In the genomic region with DNA sequence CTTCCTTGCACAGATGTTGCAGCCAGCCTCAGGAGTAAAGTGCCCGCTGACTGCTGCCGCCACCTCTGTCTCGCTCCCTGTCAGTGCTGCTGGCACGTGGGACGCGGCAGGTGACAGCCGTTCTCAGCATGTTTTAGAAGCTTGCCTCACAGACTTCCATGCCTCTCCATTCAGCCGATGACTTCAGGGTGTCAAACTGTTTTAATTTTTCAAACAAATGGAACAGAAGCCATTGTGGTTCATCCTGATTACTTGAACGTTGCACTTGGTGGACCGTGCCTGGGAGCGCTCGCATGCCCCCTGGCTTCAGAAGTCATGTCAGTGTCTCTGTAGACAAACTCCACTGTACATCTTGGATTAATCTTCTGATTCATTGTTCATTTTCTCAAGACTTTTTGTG, we compare ENCODE assay signal across 27 cellular contexts.
DNase-seq lines count a peak whose midpoint lies in the region; ATAC-seq and TF ChIP-seq lines count a peak whose summit lies in the region.
"Had no signal": no experiment of that assay in that cellular context is flagged by ENCODE, and none has a peak within 500 bp of the region (broad histone marks: within the 10 kb centered on the region; RNA-seq: fewer than 3 reads in every experiment).

No MANE protein-coding gene starts in this region.

- H3K4me1 ChIP-seq in SK-N-SH (ENCODE audit: control insufficient read depth in 1 of 2, insufficient read depth in 2 of 2, low read depth in 1 of 2, low read length in 1 of 2), result peaks cover 0 to 8% of the 10 kb centered on the region in 2 experiments; a peak in 3 of 4 replicates
- peaks cover 0 to 6% (median 3%) of the 10 kb centered on the region in 4 donors for H3K4me1 ChIP-seq in tibial artery

- H3F3A ChIP-seq in SK-N-SH (replicated peaks; ENCODE audit: insufficient read depth), result peaks cover 6% of the 10 kb centered on the region

- no peak for DNase-seq in SK-N-SH
- peak; percentile 44 for DNase-seq in globus pallidus (ENCODE audit: low spot score)
- peak; percentile 65 for DNase-seq in superior temporal gyrus (ENCODE audit: extremely low spot score)
- DNase-seq in tibial artery, result no peak
- DNase-seq: activated CD4-positive, alpha-beta T cell treated with anti-CD3 and anti-CD28 coated beads for 48 hours; activated gamma-delta T cell treated with Interleukin-2 at 50 U/mL for 16 hours; activated T-cell treated with anti-CD3 and anti-CD28 coated beads, Interleukin-2, amount 50 U/mL, for 24 hours; CD4-positive, alpha-beta memory T cell; GM23248; left colon; mesenchymal stem cell; MV-4-11; NCI-H1436 treated with DMSO at 0.1 percent for 48 hours; NCI-H2107; NCI-H446; NCI-H774; OCI-M1; small intestine; stomach had no signal

- H3K9me3 ChIP-seq in SK-N-SH (no peaks in the 10 kb centered on the region), tibial artery (no peaks in the 10 kb centered on the region)
- H3K9me3 ChIP-seq: stomach had no signal

- H3K4me2 ChIP-seq in SK-N-SH, result no peak overlapping the region

- no peak for ATAC-seq in SK-N-SH treated with all-trans-retinoic acid at 6 μM for 48 hours
- no peak for ATAC-seq in HG02610 (IDR thresholded peaks at IDR 0.05; ENCODE audit: unreplicated experiment)
- ATAC-seq in GM18511 (IDR thresholded peaks at IDR 0.05; ENCODE audit: unreplicated experiment), result no peak
- ATAC-seq: left colon had no signal

- CTCF ChIA-PET in SK-N-SH (lab: Yijun Ruan, JAX), result interaction anchor here (0.9 to 2.0 kb wide), 6 partner anchors 41 to 554 kb away, joined by 3 to 9 read pairs (median 4); no protein-coding TSS in a partner anchor

- peaks cover 65 to 91% of the 10 kb centered on the region in 2 experiments for H3K36me3 ChIP-seq in SK-N-SH (replicated peaks in 1 of 2; ENCODE audit: control insufficient read depth in 1 of 2, insufficient read depth in 2 of 2, low read length in 1 of 2)
- H3K36me3 ChIP-seq in tibial artery, result peaks cover 47 to 93% (median 80%) of the 10 kb centered on the region in 3 donors

- TF ChIP-seq RAD21 in SK-N-SH (IDR thresholded peaks at IDR 0.05; ENCODE audit: low read length), result no peak; the same call in 1 of the 2 replicates

- no peaks in the 10 kb centered on the region for H4K20me1 ChIP-seq in SK-N-SH (ENCODE audit: insufficient read depth)

- no peaks in the 10 kb centered on the region for H3K9me2 ChIP-seq in SK-N-SH

- TF ChIP-seq CTCF in SK-N-SH (IDR thresholded peaks at IDR 0.05) (no peak), tibial artery (IDR thresholded peaks at IDR 0.05) (no peak)

- H3K27ac ChIP-seq in SK-N-SH (ENCODE audit: low read depth in 2 of 2, low read length in 1 of 2), result no peak overlapping the region
- H3K27ac ChIP-seq in angular gyrus (ENCODE audit: low read depth, low read length), result peak overlapping the region; percentile 14
- H3K27ac ChIP-seq in tibial artery, result no peak overlapping the region
- H3K27ac ChIP-seq: 22Rv1, epithelial cell of prostate, GM23248, HL-60, SK-N-MC, stomach had no signal

- TF ChIP-seq EP300 in SK-N-SH (IDR thresholded peaks at IDR 0.05; ENCODE audit: borderline replicate concordance in 1 of 2, low read depth in 1 of 2, low read length in 1 of 2), result no peak

- no peaks in the 10 kb centered on the region for H3K79me2 ChIP-seq in SK-N-SH (ENCODE audit: insufficient read depth)

- H3K9ac ChIP-seq in SK-N-SH, result no peak overlapping the region
- H3K9ac ChIP-seq: GM23248 had no signal

- H3K27me3 ChIP-seq in SK-N-SH (ENCODE audit: insufficient read depth) (no peaks in the 10 kb centered on the region), tibial artery (no peaks in the 10 kb centered on the region)
- H3K27me3 ChIP-seq: stomach had no signal

- no peak overlapping the region for H3K4me3 ChIP-seq in SK-N-SH (ENCODE audit: low read depth in 2 of 2, low read length in 1 of 2)
- no peak overlapping the region for H3K4me3 ChIP-seq in tibial artery
- H3K4me3 ChIP-seq: GM23248, SK-N-MC, stomach had no signal

- intact Hi-C loops in tibial artery (cut with DNase I; ENCODE audit: low total_unique reads), result loop anchor here (10.0 kb wide), 1 partner anchor 174 kb away; no protein-coding TSS in a partner anchor

- H2AFZ ChIP-seq in SK-N-SH (ENCODE audit: low read depth), result no peak overlapping the region
- H2AFZ ChIP-seq: GM23248 had no signal

- POLR2A ChIA-PET in SK-N-SH (lab: Yijun Ruan, JAX), result no interaction called here

- WGBS in SK-N-SH (ENCODE audit: low lambda C conversion rate), result 94% methylated on average over 12 of the region's 12 CpGs

TF ChIP-seq in SK-N-SH, 30 proteins besides CTCF, POLR2A, EP300 and RAD21:
- no peak for TF ChIP-seq USF2 (IDR thresholded peaks at IDR 0.05; ENCODE audit: borderline replicate concordance, low read depth, low read length)
- TF ChIP-seq GABPA (IDR thresholded peaks at IDR 0.05; ENCODE audit: low read depth), result no peak
- peak; percentile 10; the same call in 1 of the 2 replicates for TF ChIP-seq SMC3 (IDR thresholded peaks at IDR 0.05; ENCODE audit: low read depth, low read length)
- TF ChIP-seq MEF2A (IDR thresholded peaks at IDR 0.05; ENCODE audit: borderline replicate concordance, low read depth), result no peak
- no peak for TF ChIP-seq RXRA (IDR thresholded peaks at IDR 0.05; ENCODE audit: borderline replicate concordance, low read depth)

TF ChIP-seq in SK-N-SH treated with all-trans-retinoic acid at 6 μM for 48 hours, 23 proteins besides CTCF, POLR2A, EP300 and RAD21:
- TF ChIP-seq, protein P1, sequence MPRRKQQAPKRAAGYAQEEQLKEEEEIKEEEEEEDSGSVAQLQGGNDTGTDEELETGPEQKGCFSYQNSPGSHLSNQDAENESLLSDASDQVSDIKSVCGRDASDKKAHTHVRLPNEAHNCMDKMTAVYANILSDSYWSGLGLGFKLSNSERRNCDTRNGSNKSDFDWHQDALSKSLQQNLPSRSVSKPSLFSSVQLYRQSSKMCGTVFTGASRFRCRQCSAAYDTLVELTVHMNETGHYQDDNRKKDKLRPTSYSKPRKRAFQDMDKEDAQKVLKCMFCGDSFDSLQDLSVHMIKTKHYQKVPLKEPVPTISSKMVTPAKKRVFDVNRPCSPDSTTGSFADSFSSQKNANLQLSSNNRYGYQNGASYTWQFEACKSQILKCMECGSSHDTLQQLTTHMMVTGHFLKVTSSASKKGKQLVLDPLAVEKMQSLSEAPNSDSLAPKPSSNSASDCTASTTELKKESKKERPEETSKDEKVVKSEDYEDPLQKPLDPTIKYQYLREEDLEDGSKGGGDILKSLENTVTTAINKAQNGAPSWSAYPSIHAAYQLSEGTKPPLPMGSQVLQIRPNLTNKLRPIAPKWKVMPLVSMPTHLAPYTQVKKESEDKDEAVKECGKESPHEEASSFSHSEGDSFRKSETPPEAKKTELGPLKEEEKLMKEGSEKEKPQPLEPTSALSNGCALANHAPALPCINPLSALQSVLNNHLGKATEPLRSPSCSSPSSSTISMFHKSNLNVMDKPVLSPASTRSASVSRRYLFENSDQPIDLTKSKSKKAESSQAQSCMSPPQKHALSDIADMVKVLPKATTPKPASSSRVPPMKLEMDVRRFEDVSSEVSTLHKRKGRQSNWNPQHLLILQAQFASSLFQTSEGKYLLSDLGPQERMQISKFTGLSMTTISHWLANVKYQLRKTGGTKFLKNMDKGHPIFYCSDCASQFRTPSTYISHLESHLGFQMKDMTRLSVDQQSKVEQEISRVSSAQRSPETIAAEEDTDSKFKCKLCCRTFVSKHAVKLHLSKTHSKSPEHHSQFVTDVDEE (CRISPR knock-in tag; IDR thresholded peaks at IDR 0.05), result no peak
- TF ChIP-seq ZC3H10 (CRISPR knock-in tag; IDR thresholded peaks at IDR 0.05), result no peak
- TF ChIP-seq ISL1 (CRISPR knock-in tag; IDR thresholded peaks at IDR 0.05), result no peak
- TF ChIP-seq ZNF70 (CRISPR knock-in tag; IDR thresholded peaks at IDR 0.05), result no peak
- TF ChIP-seq, protein P2, sequence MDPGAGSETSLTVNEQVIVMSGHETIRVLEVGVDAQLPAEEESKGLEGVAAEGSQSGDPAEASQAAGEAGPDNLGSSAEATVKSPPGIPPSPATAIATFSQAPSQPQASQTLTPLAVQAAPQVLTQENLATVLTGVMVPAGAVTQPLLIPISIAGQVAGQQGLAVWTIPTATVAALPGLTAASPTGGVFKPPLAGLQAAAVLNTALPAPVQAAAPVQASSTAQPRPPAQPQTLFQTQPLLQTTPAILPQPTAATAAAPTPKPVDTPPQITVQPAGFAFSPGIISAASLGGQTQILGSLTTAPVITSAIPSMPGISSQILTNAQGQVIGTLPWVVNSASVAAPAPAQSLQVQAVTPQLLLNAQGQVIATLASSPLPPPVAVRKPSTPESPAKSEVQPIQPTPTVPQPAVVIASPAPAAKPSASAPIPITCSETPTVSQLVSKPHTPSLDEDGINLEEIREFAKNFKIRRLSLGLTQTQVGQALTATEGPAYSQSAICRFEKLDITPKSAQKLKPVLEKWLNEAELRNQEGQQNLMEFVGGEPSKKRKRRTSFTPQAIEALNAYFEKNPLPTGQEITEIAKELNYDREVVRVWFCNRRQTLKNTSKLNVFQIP (CRISPR knock-in tag; IDR thresholded peaks at IDR 0.05; ENCODE audit: borderline replicate concordance, low read depth), result no peak
- TF ChIP-seq PPARA (CRISPR knock-in tag; IDR thresholded peaks at IDR 0.05; ENCODE audit: borderline replicate concordance), result no peak
- no peak for TF ChIP-seq ZFP30 (CRISPR knock-in tag; IDR thresholded peaks at IDR 0.05)
- TF ChIP-seq CSDC2 (CRISPR knock-in tag; IDR thresholded peaks at IDR 0.05), result no peak
- no peak for TF ChIP-seq PATZ1 (CRISPR knock-in tag; IDR thresholded peaks at IDR 0.05; ENCODE audit: borderline replicate concordance)
- TF ChIP-seq TOX (CRISPR knock-in tag; IDR thresholded peaks at IDR 0.05; ENCODE audit: borderline replicate concordance), result no peak
- TF ChIP-seq TCF4 (CRISPR knock-in tag; IDR thresholded peaks at IDR 0.05; ENCODE audit: borderline replicate concordance), result no peak

Comparison
In these comparisons a context has a peak if more than half of its experiments do, and no peak if none do; other contexts are left out.
1. DNase-seq: peak in globus pallidus (single experiment) and superior temporal gyrus (single experiment); none in SK-N-SH (single experiment) and tibial artery (0 of 2).